In genomic region chr1:206116873-206117150, GRCh38 we compare ENCODE assay signal across 12 cellular contexts. TPM values are rescaled to one million over a fixed set of nuclear protein-coding genes. Genes with fewer than 3 reads are reported as not detected.
DNase-seq lines count a peak whose midpoint lies in the region; ATAC-seq, FAIRE-seq and TF ChIP-seq lines count a peak whose summit lies in the region.
"Had no signal": no experiment of that assay in that cellular context is flagged by ENCODE, and none has a peak within 500 bp of the region (broad histone marks: within the 10 kb centered on the region; RNA-seq: fewer than 3 reads in every experiment).

No MANE protein-coding gene starts in this region.

- H2AK5ac ChIP-seq in mesenchymal stem cell (ENCODE audit: low read length, severe bottlenecking) = no peak overlapping the region

- no peak overlapping the region for H2BK5ac ChIP-seq in mesenchymal stem cell (ENCODE audit: low read depth, low read length, poor library complexity, severe bottlenecking)

- H3K9ac ChIP-seq in K562 (ENCODE audit: insufficient read depth in 1 of 2, low read depth in 2 of 2, low read length in 2 of 2) (no peak overlapping the region), mesenchymal stem cell (ENCODE audit: low read length) (peak overlapping the region; percentile 54)

- H3K36me3 Mint-ChIP-seq in activated naive CD4-positive, alpha-beta T cell treated with anti-CD3 and anti-CD28 coated beads, Interleukin-2, amount 50 U/mL, for 24 hours = peaks cover 7% of the 10 kb centered on the region
- H3K36me3 Mint-ChIP-seq in activated naive CD4-positive, alpha-beta T cell treated with anti-CD3 and anti-CD28 coated beads, Interleukin-2, amount 50 U/mL, for 72 hours = peaks cover 4 to 6% of the 10 kb centered on the region in 2 donors

- POLR2A ChIA-PET in K562 (lab: Yijun Ruan, JAX) = no interaction called here

- H2BK120ac ChIP-seq in mesenchymal stem cell (ENCODE audit: low read depth, low read length) = no peak overlapping the region

- H3K4ac ChIP-seq in mesenchymal stem cell (ENCODE audit: low read depth in 1 of 2, low read length in 2 of 2) = no peak overlapping the region

- no peak overlapping the region for H3K18ac ChIP-seq in mesenchymal stem cell (ENCODE audit: low read depth in 1 of 2, low read length in 2 of 2)

- no peak for ATAC-seq in activated naive CD4-positive, alpha-beta T cell treated with anti-CD3 and anti-CD28 coated beads, Interleukin-2, amount 50 U/mL, for 72 hours
- ATAC-seq in K562 (no peak), HG03175 (IDR thresholded peaks at IDR 0.05; ENCODE audit: unreplicated experiment) (no peak)

- H3K9me3 Mint-ChIP-seq in activated naive CD4-positive, alpha-beta T cell treated with anti-CD3 and anti-CD28 coated beads, Interleukin-2, amount 50 U/mL, for 24 hours = peaks cover 16% of the 10 kb centered on the region
- peaks cover 8% of the 10 kb centered on the region in 2 donors for H3K9me3 Mint-ChIP-seq in activated naive CD4-positive, alpha-beta T cell treated with anti-CD3 and anti-CD28 coated beads, Interleukin-2, amount 50 U/mL, for 72 hours

- H3K79me2 ChIP-seq in K562 (ENCODE audit: control insufficient read depth, insufficient read depth, low read length) = no peaks in the 10 kb centered on the region

- H2BK12ac ChIP-seq in mesenchymal stem cell (ENCODE audit: low read length in 2 of 2) = no peak overlapping the region

- 0% methylated on average over 5 of the region's 5 CpGs for WGBS in K562 (ENCODE audit: insufficient coverage, low coverage, missing lambda C conversion rate)
- WGBS in mesenchymal stem cell = 26% methylated on average over 4 of the region's 5 CpGs
- WGBS in thyroid gland, 2 donors = 28 to 32% methylated on average over 5 of the region's 5 CpGs

- TF ChIP-seq POLR2A in K562 (conservative IDR thresholded peaks at IDR 0.05) (no peak), thyroid gland (IDR thresholded peaks at IDR 0.05) (no peak)

- in situ Hi-C loops in K562 (cut with MboI) = no loop called here

- H3K9me3 ChIP-seq in K562 (replicated peaks; ENCODE audit: control insufficient read depth, insufficient read depth, low read depth, low read length) = no peaks in the 10 kb centered on the region
- H3K9me3 ChIP-seq in mesenchymal stem cell (ENCODE audit: control insufficient read depth, low read length) = no peaks in the 10 kb centered on the region
- H3K9me3 ChIP-seq in thyroid gland = no peaks in the 10 kb centered on the region
- H3K9me3 ChIP-seq: prostate gland had no signal

- H3K4me3 ChIP-seq in K562 = no peak overlapping the region
- peak overlapping the region; percentile 16 to 71 for H3K4me3 ChIP-seq in mesenchymal stem cell (ENCODE audit: insufficient read depth in 1 of 2, low read depth in 1 of 2, low read length in 2 of 2)
- H3K4me3 ChIP-seq in thyroid gland (replicated peaks in 1 of 3) = peak overlapping the region in 1 of 3 donors; percentile 20

- H4K91ac ChIP-seq in mesenchymal stem cell (ENCODE audit: low read length) = no peak overlapping the region

- peak overlapping the region; percentile 5 for H3K27ac Mint-ChIP-seq in activated naive CD4-positive, alpha-beta T cell treated with anti-CD3 and anti-CD28 coated beads, Interleukin-2, amount 50 U/mL, for 24 hours
- H3K27ac Mint-ChIP-seq in activated naive CD4-positive, alpha-beta T cell treated with anti-CD3 and anti-CD28 coated beads, Interleukin-2, amount 50 U/mL, for 72 hours = no peak overlapping the region

- no peak overlapping the region for H3K14ac ChIP-seq in mesenchymal stem cell (ENCODE audit: low read length in 2 of 2)

- FAIRE-seq in K562 (lab: Jason Lieb, UNC) = no peak

- H3K27ac ChIP-seq in K562 (ENCODE audit: extremely low read depth, low read depth, low read length) (no peak overlapping the region), mesenchymal stem cell (ENCODE audit: low read length, poor library complexity, severe bottlenecking) (no peak overlapping the region), thyroid gland (peak overlapping the region in 2 of 3 donors; percentile 28 to 49)
- H3K27ac ChIP-seq: epithelial cell of prostate, prostate gland had no signal

- BruUV-seq in K562 (replicated peaks; lab: Mats Ljungman, UMichigan) = no TSS peak

- H2AFZ ChIP-seq in K562 (ENCODE audit: low read depth, low read length) (no peak overlapping the region), mesenchymal stem cell (ENCODE audit: low read depth, low read length) (no peak overlapping the region)

- H2BK15ac ChIP-seq in mesenchymal stem cell (ENCODE audit: low read depth, poor library complexity, severe bottlenecking) = no peak overlapping the region

- no peaks in the 10 kb centered on the region for H3K79me1 ChIP-seq in mesenchymal stem cell (replicated peaks; ENCODE audit: low read length, poor library complexity, severe bottlenecking)

- peaks cover 3% of the 10 kb centered on the region; the same call in 1 of the 2 replicates for H4K20me1 ChIP-seq in K562 (replicated peaks; ENCODE audit: control insufficient read depth, insufficient read depth, low read length)

- no peaks in the 10 kb centered on the region for H3K36me3 ChIP-seq in K562 (ENCODE audit: control insufficient read depth, insufficient read depth, low read length)
- H3K36me3 ChIP-seq in mesenchymal stem cell (ENCODE audit: control insufficient read depth in 1 of 2, insufficient read depth in 2 of 2, low read depth in 1 of 2, low read length in 2 of 2) = peaks cover 0 to 3% of the 10 kb centered on the region in 2 experiments
- no peaks in the 10 kb centered on the region for H3K36me3 ChIP-seq in thyroid gland
- H3K36me3 ChIP-seq: prostate gland had no signal

- H3K23ac ChIP-seq in mesenchymal stem cell (ENCODE audit: low read length in 2 of 2) = peak overlapping the region in 1 of 2 experiments; percentile 2

- H3K4me1 Mint-ChIP-seq in activated naive CD4-positive, alpha-beta T cell treated with anti-CD3 and anti-CD28 coated beads, Interleukin-2, amount 50 U/mL, for 24 hours = peaks cover 11% of the 10 kb centered on the region

- peaks cover 26% of the 10 kb centered on the region for H3K27me3 Mint-ChIP-seq in activated naive CD4-positive, alpha-beta T cell treated with anti-CD3 and anti-CD28 coated beads, Interleukin-2, amount 50 U/mL, for 24 hours

- TF ChIP-seq CTCF in K562 (IDR thresholded peaks at IDR 0.05 in 2 of 3, conservative IDR thresholded peaks at IDR 0.05 in 1 of 3; ENCODE audit: insufficient read depth in 2 of 3, low read depth in 1 of 3, low read length in 3 of 3) = no peak
- no peak for TF ChIP-seq CTCF in thyroid gland (IDR thresholded peaks at IDR 0.05)

- H3K4me2 ChIP-seq in K562 (ENCODE audit: insufficient read depth, low read length) (no peak overlapping the region), mesenchymal stem cell (ENCODE audit: low read length, poor library complexity, severe bottlenecking) (peak overlapping the region; percentile 80)

- peaks cover 5 to 15% of the 10 kb centered on the region in 2 experiments; a peak in 3 of 5 replicates for H3K4me1 ChIP-seq in K562 (replicated peaks in 1 of 2; ENCODE audit: control insufficient read depth in 2 of 2, insufficient read depth in 2 of 2, low read length in 2 of 2)
- H3K4me1 ChIP-seq in mesenchymal stem cell (ENCODE audit: control insufficient read depth, insufficient read depth, low read depth, low read length) = peaks cover 19% of the 10 kb centered on the region
- peaks cover 12 to 20% of the 10 kb centered on the region in 2 donors for H3K4me1 ChIP-seq in thyroid gland

- H3K4me3 Mint-ChIP-seq in activated naive CD4-positive, alpha-beta T cell treated with anti-CD3 and anti-CD28 coated beads, Interleukin-2, amount 50 U/mL, for 24 hours = peak overlapping the region; percentile 49

- intact Hi-C loops in K562 (cut with micrococcal nuclease) (no loop called here), thyroid gland (cut with DNase I) (no loop called here)

- H4K8ac ChIP-seq in mesenchymal stem cell (ENCODE audit: low read length) = no peak overlapping the region

- no peak for TF ChIP-seq RAD21 in K562 (CRISPR knock-in tag; conservative IDR thresholded peaks at IDR 0.05 in 1 of 2, IDR thresholded peaks at IDR 0.05 in 1 of 2)

- DNase-seq in activated naive CD4-positive, alpha-beta T cell treated with anti-CD3 and anti-CD28 coated beads, Interleukin-2, amount 50 U/mL, for 72 hours (ENCODE audit: low spot score in 2 of 2) = no peak
- DNase-seq in K562 (ENCODE audit: extremely low read depth in 1 of 4, low spot score in 3 of 4) (no peak), mesenchymal stem cell (no peak), thyroid gland (no peak), RKO (ENCODE audit: low spot score) (no peak), NCI-H187 treated with DMSO at 0.1 percent for 48 hours (lab: John Stamatoyannopoulos, UW) (no peak)
- DNase-seq: activated T-cell treated with anti-CD3 and anti-CD28 coated beads, Interleukin-2, amount 50 U/mL, for 1 hour had no signal

- H3K27me3 ChIP-seq in K562 (ENCODE audit: control insufficient read depth in 2 of 2, insufficient read depth in 2 of 2, low read length in 2 of 2) (peaks cover 43 to 54% of the 10 kb centered on the region in 2 experiments), mesenchymal stem cell (ENCODE audit: control insufficient read depth in 1 of 2, insufficient read depth in 1 of 2, low read length in 2 of 2) (peaks cover 29 to 39% of the 10 kb centered on the region in 2 experiments), thyroid gland (no peaks in the 10 kb centered on the region)

- CTCF ChIA-PET in K562 (lab: Yijun Ruan, JAX; ENCODE audit: low intra/inter-chr PET ratio) = no interaction called here

- no peak for TF ChIP-seq EP300 in K562 (IDR thresholded peaks at IDR 0.05; ENCODE audit: low read length)

- no peaks in the 10 kb centered on the region for H3K9me1 ChIP-seq in K562 (ENCODE audit: control insufficient read depth, insufficient read depth, low read length)

RNA-seq across cellular contexts. Expression of gene AVPR1B, which starts 0.4 kb away (rescaled TPM):
- total RNA-seq in activated naive CD4-positive, alpha-beta T cell treated with anti-CD3 and anti-CD28 coated beads, Interleukin-2, amount 50 U/mL, for 72 hours = not detected
- total RNA-seq in K562 (2011; cell fraction: chromatin; rRNA removed; ENCODE audit: low replicate concordance) = not detected in 2 replicates
- not detected in 2 replicates for total RNA-seq in K562 (2011; cell fraction: nucleolus; rRNA removed)
- total RNA-seq in K562 (2011; cell fraction: nucleoplasm; rRNA removed) = not detected in 2 replicates
- total RNA-seq in K562 (2014; rRNA removed) (not detected in 2 replicates), K562 (2014; rRNA removed; fragmentation: Illumina TruSeq; extraction: Trizol) (not detected in 2 replicates), K562 (2015; rRNA removed; fragmentation: Illumina TruSeq; extraction: Trizol) (not detected in 2 replicates), K562 (2021) (not detected in 2 replicates), thyroid gland (under 1 TPM in 3 of 4 donors, not detected in 1; 0.11 to 0.68 (median 0.38) TPM)
- polyA plus RNA-seq in K562 (2011; rRNA removed) (not detected in 2 replicates), K562 (2014; fragmentation: Illumina TruSeq; extraction: Trizol) (not detected in 2 replicates), K562 (2014; fragmentation: Nextera tagmentation; extraction: Ambion mirVana) (not detected), K562 (2014; rRNA removed) (not detected in 2 replicates)
- not detected in 2 replicates for polyA plus RNA-seq in K562 (2011; cell fraction: cytosol; rRNA removed)
- not detected in 2 replicates for polyA plus RNA-seq in K562 (2011; cell fraction: nucleus; rRNA removed)
- polyA plus RNA-seq in K562 (2012) = not detected in 2 replicates
- not detected in 2 replicates for polyA minus RNA-seq in K562 (2011; rRNA and poly(A)+ RNA removed)
- polyA minus RNA-seq in K562 (2011; cell fraction: cytosol; rRNA and poly(A)+ RNA removed) = not detected in 2 replicates
- not detected in 2 replicates for polyA minus RNA-seq in K562 (2011; cell fraction: nucleus; rRNA and poly(A)+ RNA removed)
- not detected for polyA plus RNA-seq in mesenchymal stem cell (2013, experiment 1 of 2)
- polyA plus RNA-seq in mesenchymal stem cell (2013, experiment 2 of 2) = not detected
- total RNA-seq: prostate gland, temporal lobe had no signal

Comparison
In these comparisons a context has a peak if more than half of its experiments do, and no peak if none do; other contexts are left out.
1. H3K27ac ChIP-seq: peak in thyroid gland (2 of 3); none in K562 (single experiment) and mesenchymal stem cell (single experiment).